ENCODE assay signal across 1 cellular context in genomic region chr16:2251281-2252111, GRCh38.
A peak's percentile ranks its signal among the peaks of the same experiment; 100 is the strongest.
TF ChIP-seq lines count a peak whose summit lies in the region.

Gene ECI1 (minus strand): TSS chr16:2251587. CDS start chr16:2251566, 21 bp downstream.

TF ChIP-seq in K562, 482 proteins besides CTCF, POLR2A, EP300 and RAD21 (continued from another document and continues in another):
- no peak for TF ChIP-seq CHD7 (IDR thresholded peaks at IDR 0.05; ENCODE audit: low read depth, low read length)
- no peak for TF ChIP-seq IRF9 (tag; IDR thresholded peaks at IDR 0.05)
- no peak for TF ChIP-seq ZNF79 (CRISPR knock-in tag; IDR thresholded peaks at IDR 0.05; ENCODE audit: low read depth)
- peak; percentile 47; the same call in 1 of the 2 replicates for TF ChIP-seq NCOR1 (IDR thresholded peaks at IDR 0.05)
- no peak for TF ChIP-seq MGA (IDR thresholded peaks at IDR 0.05)
- TF ChIP-seq HOMEZ (CRISPR knock-in tag; IDR thresholded peaks at IDR 0.05): no peak
- no peak for TF ChIP-seq CEBPZ (IDR thresholded peaks at IDR 0.05; ENCODE audit: borderline replicate concordance, low read depth, low read length)
